Comparison of ENCODE assay signal across 1 cellular context in genomic region chr9:111805262-111805661, GRCh38.
TF ChIP-seq lines count a peak whose summit lies in the region.

No MANE protein-coding gene starts in this region.

TF ChIP-seq in K562, 482 proteins besides CTCF, POLR2A, EP300 and RAD21 (continued from another document):
- TF ChIP-seq PRDM10 (IDR thresholded peaks at IDR 0.05; ENCODE audit: partially characterized antibody) (peak; percentile 62), MCM7 (IDR thresholded peaks at IDR 0.05) (no peak)
